Comparison of ENCODE assay signal across 23 cellular contexts in the genomic region with DNA sequence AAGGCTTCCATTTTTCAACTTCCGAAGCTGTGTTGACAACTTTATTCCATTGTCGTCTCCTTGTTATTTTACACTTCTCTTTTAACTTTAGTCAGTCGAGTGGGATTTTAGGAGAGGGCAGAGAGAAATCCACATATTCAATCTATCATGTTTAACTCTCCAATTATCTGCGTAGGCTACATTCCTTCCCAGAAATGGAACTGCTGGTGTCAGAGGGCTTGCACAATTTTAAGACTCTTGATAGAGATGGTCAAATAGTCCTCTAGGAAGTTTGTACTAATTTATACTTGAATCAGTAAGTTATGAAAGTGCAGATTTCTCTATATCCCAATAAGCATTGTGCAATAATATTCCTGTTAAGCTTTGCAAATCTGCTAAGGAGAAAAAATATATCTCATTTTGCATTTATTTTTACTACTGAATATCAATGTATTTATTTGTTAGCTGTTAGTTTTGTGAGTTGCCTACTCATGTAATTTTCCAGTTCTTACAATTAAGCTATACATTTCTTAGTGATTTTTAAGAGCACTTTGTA.
A peak's percentile ranks its signal among the peaks of the same experiment; 100 is the strongest.
DNase-seq lines count a peak whose midpoint lies in the region; ATAC-seq and TF ChIP-seq lines count a peak whose summit lies in the region.
"Had no signal": no experiment of that assay in that cellular context is flagged by ENCODE, and none has a peak within 500 bp of the region (broad histone marks: within the 10 kb centered on the region; RNA-seq: fewer than 3 reads in every experiment).

No MANE protein-coding gene starts in this region.

- no peaks in the 10 kb centered on the region for H3K79me2 ChIP-seq in GM23248 (ENCODE audit: insufficient read depth)

- peaks cover 7% of the 10 kb centered on the region for H3K9me3 Mint-ChIP-seq in activated CD4-positive, alpha-beta T cell treated with anti-CD3 and anti-CD28 coated beads for 36 hours (ENCODE audit: low read depth)

- H3K4ac ChIP-seq in mesenchymal stem cell (ENCODE audit: low read depth in 1 of 2, low read length in 2 of 2) = no peak overlapping the region

- no peaks in the 10 kb centered on the region for H3K9me2 ChIP-seq in GM23248 (ENCODE audit: insufficient read depth)

- H3K79me1 ChIP-seq in mesenchymal stem cell (replicated peaks; ENCODE audit: low read length, poor library complexity, severe bottlenecking) = no peaks in the 10 kb centered on the region

- H3K27me3 Mint-ChIP-seq in activated CD4-positive, alpha-beta T cell treated with anti-CD3 and anti-CD28 coated beads for 36 hours = peaks cover 3% of the 10 kb centered on the region
- H3K27me3 Mint-ChIP-seq: CD4-positive, alpha-beta T cell had no signal

- no peak for ATAC-seq in activated CD4-positive, alpha-beta T cell treated with anti-CD3 and anti-CD28 coated beads for 36 hours
- ATAC-seq: A549, GM12878 had no signal

- H3F3A ChIP-seq in GM23248 (ENCODE audit: insufficient read depth) = no peaks in the 10 kb centered on the region

- no peak overlapping the region for H3K18ac ChIP-seq in mesenchymal stem cell (ENCODE audit: low read depth in 1 of 2, low read length in 2 of 2)

- no peak for TF ChIP-seq CTCF in AG10803 (conservative IDR thresholded peaks at IDR 0.05; ENCODE audit: low read length)

- no peak overlapping the region for H2BK5ac ChIP-seq in mesenchymal stem cell (ENCODE audit: low read depth, low read length, poor library complexity, severe bottlenecking)

- WGBS in GM23248 (ENCODE audit: low coverage in 1 of 2, low lambda C conversion rate in 2 of 2, missing lambda C conversion rate in 2 of 2), 2 experiments = 13 to 15% methylated on average over 4 of the region's 4 CpGs
- 40% methylated on average over 1 of the region's 4 CpGs for WGBS in mesenchymal stem cell

- CTCF ChIA-PET in activated CD4-positive, alpha-beta T cell treated with anti-CD3 and anti-CD28 coated beads for 36 hours (lab: Charles Lee) = no interaction called here

- H3K4me3 ChIP-seq in AG10803 (ENCODE audit: low read length) (no peak overlapping the region), GM23248 (no peak overlapping the region), adipocyte (ENCODE audit: low read length) (peak overlapping the region; percentile 57), mesenchymal stem cell (ENCODE audit: insufficient read depth in 1 of 2, low read depth in 1 of 2, low read length in 2 of 2) (peak overlapping the region in 1 of 2 experiments; percentile 21)
- H3K4me3 ChIP-seq: A549; BLaER1 treated with 17β-estradiol and CSF1 and Interleukin-3, amounts not matched to agents 10 nM and 100 nM; GM12878; HAP-1 had no signal

- no peaks in the 10 kb centered on the region for H3K36me3 ChIP-seq in GM23248 (ENCODE audit: low read depth)
- H3K36me3 ChIP-seq in adipocyte (ENCODE audit: control insufficient read depth, insufficient read depth, low read length, severe bottlenecking) = no peaks in the 10 kb centered on the region
- H3K36me3 ChIP-seq in mesenchymal stem cell (ENCODE audit: control insufficient read depth in 1 of 2, insufficient read depth in 2 of 2, low read depth in 1 of 2, low read length in 2 of 2) = no peaks in the 10 kb centered on the region
- H3K36me3 ChIP-seq: BE2C, HAP-1 had no signal

- no peak overlapping the region for H3K14ac ChIP-seq in mesenchymal stem cell (ENCODE audit: low read length in 2 of 2)

- H3K4me1 ChIP-seq in GM23248 (ENCODE audit: insufficient read depth) (peaks cover 4% of the 10 kb centered on the region; the same call in 1 of the 2 replicates), adipocyte (ENCODE audit: control insufficient read depth, insufficient read depth, low read length) (peaks cover 16% of the 10 kb centered on the region), mesenchymal stem cell (ENCODE audit: control insufficient read depth, insufficient read depth, low read depth, low read length) (no peaks in the 10 kb centered on the region)
- H3K4me1 ChIP-seq: A549, BE2C, HAP-1 had no signal

- no peak overlapping the region for H2BK15ac ChIP-seq in mesenchymal stem cell (ENCODE audit: low read depth, poor library complexity, severe bottlenecking)

- H3K4me1 Mint-ChIP-seq in activated CD4-positive, alpha-beta T cell treated with anti-CD3 and anti-CD28 coated beads for 36 hours = no peaks in the 10 kb centered on the region
- H3K4me1 Mint-ChIP-seq: CD14-positive monocyte; CD8-positive, alpha-beta memory T cell had no signal

- H3K4me2 ChIP-seq in GM23248 (ENCODE audit: unreplicated experiment) = no peak overlapping the region
- no peak overlapping the region for H3K4me2 ChIP-seq in mesenchymal stem cell (ENCODE audit: low read length, poor library complexity, severe bottlenecking)
- H3K4me2 ChIP-seq: A549; BLaER1 treated with 17β-estradiol and CSF1 and Interleukin-3, amounts not matched to agents 10 nM and 100 nM had no signal

- H3K27ac Mint-ChIP-seq in activated CD4-positive, alpha-beta T cell treated with anti-CD3 and anti-CD28 coated beads for 36 hours = no peak overlapping the region
- H3K27ac Mint-ChIP-seq: CD14-positive monocyte; CD4-positive, alpha-beta T cell; CD8-positive, alpha-beta memory T cell had no signal

- H4K8ac ChIP-seq in mesenchymal stem cell (ENCODE audit: low read length) = no peak overlapping the region

- H3K9ac ChIP-seq in GM23248 (no peak overlapping the region), adipocyte (ENCODE audit: low read length) (peak overlapping the region; percentile 50), mesenchymal stem cell (ENCODE audit: low read length) (peak overlapping the region; percentile 72)
- H3K9ac ChIP-seq: BLaER1 treated with 17β-estradiol and CSF1 and Interleukin-3, amounts not matched to agents 10 nM and 100 nM had no signal

- no peaks in the 10 kb centered on the region for H3K36me3 Mint-ChIP-seq in activated CD4-positive, alpha-beta T cell treated with anti-CD3 and anti-CD28 coated beads for 36 hours (ENCODE audit: low read depth)
- H3K36me3 Mint-ChIP-seq: CD14-positive monocyte; CD8-positive, alpha-beta memory T cell had no signal

- peak overlapping the region; percentile 24; the same call in 1 of the 2 replicates for H2AFZ ChIP-seq in GM23248
- no peak overlapping the region for H2AFZ ChIP-seq in mesenchymal stem cell (ENCODE audit: low read depth, low read length)

- H2AK5ac ChIP-seq in mesenchymal stem cell (ENCODE audit: low read length, severe bottlenecking) = no peak overlapping the region

- intact Hi-C loops in activated CD4-positive, alpha-beta T cell treated with anti-CD3 and anti-CD28 coated beads for 36 hours (cut with DNase I, micrococcal nuclease) = no loop called here

- no peak overlapping the region for H3K23ac ChIP-seq in mesenchymal stem cell (ENCODE audit: low read length in 2 of 2)

- no peak overlapping the region for H2BK12ac ChIP-seq in mesenchymal stem cell (ENCODE audit: low read length in 2 of 2)

- POLR2A ChIA-PET in activated CD4-positive, alpha-beta T cell treated with anti-CD3 and anti-CD28 coated beads for 36 hours (lab: Charles Lee) = no interaction called here

- no peak overlapping the region for H2BK120ac ChIP-seq in mesenchymal stem cell (ENCODE audit: low read depth, low read length)

- in situ Hi-C loops in GM23248 (cut with MboI) (no loop called here), ACHN (cut with HindIII; ENCODE audit: low pct_ligation_motif_present, low pct_unique_long_range_greater_than_20kb, low sequenced_read_pairs) (no loop called here)

- no peak overlapping the region for H3K4me3 Mint-ChIP-seq in activated CD4-positive, alpha-beta T cell treated with anti-CD3 and anti-CD28 coated beads for 36 hours
- H3K4me3 Mint-ChIP-seq: CD14-positive monocyte; CD4-positive, alpha-beta T cell; CD8-positive, alpha-beta memory T cell had no signal

- no peak overlapping the region for H4K91ac ChIP-seq in mesenchymal stem cell (ENCODE audit: low read length)

- H3K9me3 ChIP-seq in GM23248 (ENCODE audit: low read depth) = no peaks in the 10 kb centered on the region
- peaks cover 13% of the 10 kb centered on the region for H3K9me3 ChIP-seq in adipocyte (ENCODE audit: control insufficient read depth, low read length)
- H3K9me3 ChIP-seq in mesenchymal stem cell (ENCODE audit: control insufficient read depth, low read length) = peaks cover 5% of the 10 kb centered on the region
- H3K9me3 ChIP-seq: BE2C, HAP-1 had no signal

- H3K27me3 ChIP-seq in GM23248 (replicated peaks; ENCODE audit: insufficient read depth) = 0 out of 2 replicates have a peak, but pooled peaks cover 3% of the 10 kb centered on the region
- no peaks in the 10 kb centered on the region for H3K27me3 ChIP-seq in adipocyte (replicated peaks; ENCODE audit: control insufficient read depth, insufficient read depth, low read length)
- H3K27me3 ChIP-seq in mesenchymal stem cell (ENCODE audit: control insufficient read depth in 1 of 2, insufficient read depth in 1 of 2, low read length in 2 of 2) = no peaks in the 10 kb centered on the region
- H3K27me3 ChIP-seq: BE2C; BLaER1 treated with 17β-estradiol and CSF1 and Interleukin-3, amounts not matched to agents 10 nM and 100 nM had no signal

- no peaks in the 10 kb centered on the region for H4K20me1 ChIP-seq in GM23248 (ENCODE audit: insufficient read depth)
- H4K20me1 ChIP-seq: BLaER1 treated with 17β-estradiol and CSF1 and Interleukin-3, amounts not matched to agents 10 nM and 100 nM had no signal

- DNase-seq in AG10803 (ENCODE audit: low read depth) = peak; percentile 56
- DNase-seq in GM23248 = peak; percentile 10
- DNase-seq in adipocyte (ENCODE audit: low read depth) = peak; percentile 4
- no peak for DNase-seq in mesenchymal stem cell
- DNase-seq in activated CD4-positive, alpha-beta T cell treated with anti-CD3 and anti-CD28 coated beads for 36 hours = no peak
- DNase-seq in RKO (ENCODE audit: low spot score) = no peak
- no peak for DNase-seq in activated CD4-positive, CD25-positive, alpha-beta regulatory T cell (lab: John Stamatoyannopoulos, UW)
- DNase-seq in ACHN = no peak
- DNase-seq: 8988T; AML-193; BE2C; CD4-positive, alpha-beta T cell; CD8-positive, alpha-beta memory T cell; DMS 273 treated with DMSO at 0.1 percent for 48 hours; DMS79; EL; GDM1; GOT3 had no signal

- H3K27ac ChIP-seq in GM23248 (no peak overlapping the region), mesenchymal stem cell (ENCODE audit: low read length, poor library complexity, severe bottlenecking) (no peak overlapping the region)
- H3K27ac ChIP-seq: A549; BLaER1 treated with 17β-estradiol and CSF1 and Interleukin-3, amounts not matched to agents 10 nM and 100 nM had no signal

Comparison
In these comparisons a context has a peak if more than half of its experiments do, and no peak if none do; other contexts are left out.
1. DNase-seq: peak in AG10803 (single experiment), GM23248 (single experiment) and adipocyte (single experiment); none in mesenchymal stem cell (single experiment), activated CD4-positive, alpha-beta T cell treated with anti-CD3 and anti-CD28 coated beads for 36 hours (single experiment), RKO (single experiment), activated CD4-positive, CD25-positive, alpha-beta regulatory T cell (0 of 4) and ACHN (single experiment).